ENCODE assay signal across 8 cellular contexts in genomic region chr10:114876602-114877300, GRCh38. TPM values are rescaled to one million over a fixed set of nuclear protein-coding genes. Genes with fewer than 3 reads are reported as not detected.
A peak's percentile ranks its signal among the peaks of the same experiment; 100 is the strongest.
DNase-seq lines count a peak whose midpoint lies in the region; FAIRE-seq and TF ChIP-seq lines count a peak whose summit lies in the region.

No MANE protein-coding gene starts in this region.

- H3K79me2 ChIP-seq in Karpas-422 (ENCODE audit: low read length), result no peaks in the 10 kb centered on the region

- FAIRE-seq in kidney (lab: Jason Lieb, UNC), result no peak

- H3K9me3 ChIP-seq in Karpas-422 (ENCODE audit: low read length) (no peaks in the 10 kb centered on the region), breast epithelium (no peaks in the 10 kb centered on the region), kidney (ENCODE audit: control insufficient read depth in 1 of 2, low read length in 2 of 2) (no peaks in the 10 kb centered on the region)

- no peaks in the 10 kb centered on the region for H4K20me1 ChIP-seq in Karpas-422 (ENCODE audit: insufficient read depth, low read depth, low read length)

- H2AFZ ChIP-seq in Karpas-422 (ENCODE audit: low read length), result no peak overlapping the region

- H3K9ac ChIP-seq in Karpas-422 (ENCODE audit: low read length) (no peak overlapping the region), kidney (ENCODE audit: low read length in 2 of 2) (no peak overlapping the region)

- H3K4me3 ChIP-seq in H7 (ENCODE audit: insufficient read depth, low read depth, low read length) (no peak overlapping the region), Karpas-422 (ENCODE audit: low read length) (no peak overlapping the region), breast epithelium (no peak overlapping the region), kidney (ENCODE audit: low read length in 2 of 2) (no peak overlapping the region)

- no peaks in the 10 kb centered on the region for H3K9me2 ChIP-seq in Karpas-422 (replicated peaks; ENCODE audit: insufficient read depth, low read length)

- H3K36me3 ChIP-seq in H7 (replicated peaks; ENCODE audit: control insufficient read depth, insufficient read depth, low read length), result no peaks in the 10 kb centered on the region
- H3K36me3 ChIP-seq in Karpas-422 (ENCODE audit: insufficient read depth, low read length), result no peaks in the 10 kb centered on the region
- H3K36me3 ChIP-seq in breast epithelium, result no peaks in the 10 kb centered on the region
- no peaks in the 10 kb centered on the region for H3K36me3 ChIP-seq in kidney (ENCODE audit: control insufficient read depth in 1 of 2, insufficient read depth in 2 of 2, low read length in 2 of 2)

- no peak overlapping the region for H3K27ac ChIP-seq in Karpas-422 (ENCODE audit: low read length)
- H3K27ac ChIP-seq in breast epithelium, result peak overlapping the region in 1 of 2 donors; percentile 5
- no peak overlapping the region for H3K27ac ChIP-seq in kidney (ENCODE audit: low read depth in 2 of 2, low read length in 2 of 2)

- no peak for TF ChIP-seq POLR2A in breast epithelium (IDR thresholded peaks at IDR 0.05)

- H3K4me1 ChIP-seq in Karpas-422 (ENCODE audit: low read length), result 0 out of 2 replicates have a peak, but pooled peaks cover 2% of the 10 kb centered on the region
- H3K4me1 ChIP-seq in breast epithelium, result no peaks in the 10 kb centered on the region
- no peaks in the 10 kb centered on the region for H3K4me1 ChIP-seq in kidney (ENCODE audit: control insufficient read depth in 1 of 2, insufficient read depth in 1 of 2, low read depth in 1 of 2, low read length in 2 of 2)

- peak; percentile 67 for DNase-seq in activated effector memory CD4-positive, alpha-beta T cell treated with anti-CD3 and anti-CD28 coated beads, Interleukin-2, amount 50 U/mL, for 16 hours
- no peak for DNase-seq in activated effector memory CD4-positive, alpha-beta T cell treated with Interleukin-2 at 50 U/mL for 16 hours
- DNase-seq in H7 (peak; percentile 79), Karpas-422 (peak; percentile 84), SK-N-DZ (ENCODE audit: low spot score) (peak; percentile 80), breast epithelium (ENCODE audit: low spot score in 2 of 2) (peak; percentile 36 to 73), kidney (peak; percentile 84)
- peak; percentile 25 for DNase-seq in stimulated activated CD4-positive, alpha-beta T cell treated with anti-CD3 and anti-CD28 coated beads, Interleukin-4, amount 100 ng/mL, for 24 hours

- intact Hi-C loops in breast epithelium (cut with DNase I; ENCODE audit: low total_unique reads) (no loop called here), kidney (cut with DNase I) (no loop called here)

- TF ChIP-seq CTCF in breast epithelium (IDR thresholded peaks at IDR 0.05), result peak; percentile 19 to 69 (median 69)
- peak; percentile 67 for TF ChIP-seq CTCF in kidney (IDR thresholded peaks at IDR 0.05; ENCODE audit: borderline replicate concordance, extremely low read depth, insufficient read depth)

- no peaks in the 10 kb centered on the region for H3K27me3 ChIP-seq in H7 (ENCODE audit: control insufficient read depth, insufficient read depth, low read length)
- H3K27me3 ChIP-seq in Karpas-422 (ENCODE audit: low read length), result 0 out of 2 replicates have a peak, but pooled peaks cover 3% of the 10 kb centered on the region
- H3K27me3 ChIP-seq in breast epithelium, result no peaks in the 10 kb centered on the region

- H3K4me2 ChIP-seq in Karpas-422 (ENCODE audit: low read depth, low read length, poor library complexity, severe bottlenecking), result no peak overlapping the region

RNA-seq across cellular contexts. Expression of gene FHIP2A, which starts 55.2 kb away (rescaled TPM):
- 7.8 and 13.1 TPM in 2 replicates for total RNA-seq in H7 (2014; rRNA removed; shearing (Covaris generic))
- 7.8 and 21.7 TPM in 2 replicates for total RNA-seq in Karpas-422 (2014; rRNA removed; shearing (Covaris generic); ENCODE audit: low replicate concordance)
- 6.1 and 7.3 TPM in 2 replicates for polyA plus RNA-seq in SK-N-DZ (2014; cell fraction: cytosol; rRNA removed)
- 19.5 and 20.6 TPM in 2 replicates for polyA plus RNA-seq in SK-N-DZ (2014; cell fraction: nucleus; rRNA removed)
- total RNA-seq in breast epithelium (10 to 100 TPM; 28.2 to 32.3 (median 31.0) TPM), kidney (26.2 TPM)
- polyA plus RNA-seq in kidney (ENCODE audit: insufficient read depth, low read depth, low replicate concordance), result 5.2 TPM
